In the genomic region with DNA sequence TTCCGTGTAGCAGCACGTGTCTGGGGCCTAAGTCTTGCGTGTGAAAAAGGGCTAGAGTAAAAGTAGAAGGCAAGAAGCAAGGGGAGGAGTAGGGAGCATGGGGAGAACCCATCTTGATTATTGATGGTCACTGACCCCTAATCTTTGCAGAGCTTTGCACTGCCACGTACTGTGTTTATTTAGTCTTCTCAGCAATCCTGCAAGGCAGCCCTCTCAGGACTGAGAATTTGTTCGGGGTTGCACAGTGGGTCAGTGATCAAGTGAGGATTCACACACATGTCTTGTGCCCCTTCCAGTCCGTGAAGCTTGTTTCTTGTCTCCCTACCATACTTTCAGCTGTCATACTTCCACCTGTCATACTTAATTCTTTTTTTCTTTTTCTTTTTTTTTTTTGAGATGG, we compare ENCODE assay signal across 27 cellular contexts. TPM values are rescaled to one million over a fixed set of nuclear protein-coding genes. Genes with fewer than 3 reads are reported as not detected.
A peak's percentile ranks its signal among the peaks of the same experiment; 100 is the strongest.
DNase-seq lines count a peak whose midpoint lies in the region; ATAC-seq and TF ChIP-seq lines count a peak whose summit lies in the region.
"Had no signal": no experiment of that assay in that cellular context is flagged by ENCODE, and none has a peak within 500 bp of the region (broad histone marks: within the 10 kb centered on the region; RNA-seq: fewer than 3 reads in every experiment).

No MANE protein-coding gene starts in this region.

- no peaks in the 10 kb centered on the region for H3K9me3 ChIP-seq in PC-9 (ENCODE audit: insufficient read depth, low read depth)
- no peaks in the 10 kb centered on the region for H3K9me3 ChIP-seq in esophagus (ENCODE audit: control insufficient read depth in 2 of 2, insufficient read depth in 1 of 2, low read depth in 1 of 2, low read length in 1 of 2)
- H3K9me3 ChIP-seq: HAP-1, SJCRH30 had no signal

- H3K9me3 Mint-ChIP-seq in activated T-helper 1 cell treated with anti-CD3 and anti-CD28 coated beads, Interleukin-12 subunit alpha, Interleukin-12 subunit beta, Interleukin-2, Interleukin-4 antibody, amounts not matched to agents 30 ng/mL and 10 ng/mL and 1 ng/mL, durations not matched to agents 14 hours and 24 hours and 36 hours: no peaks in the 10 kb centered on the region
- H3K9me3 Mint-ChIP-seq in stimulated activated naive B cell treated with anti-CD40 and anti-IgM and Interleukin-4, amounts not matched to agents 10 μg/mL and 1 μg/mL and 100 μg/mL, for 72 hours: no peaks in the 10 kb centered on the region
- H3K9me3 Mint-ChIP-seq: HFFc6 had no signal

- H2AFZ ChIP-seq in PC-9: no peak overlapping the region
- H2AFZ ChIP-seq: GM23248 had no signal

- no peaks in the 10 kb centered on the region for H3K9me2 ChIP-seq in PC-9 (ENCODE audit: insufficient read depth)

- H3K4me3 Mint-ChIP-seq in activated T-helper 1 cell treated with anti-CD3 and anti-CD28 coated beads, Interleukin-12 subunit alpha, Interleukin-12 subunit beta, Interleukin-2, Interleukin-4 antibody, amounts not matched to agents 30 ng/mL and 10 ng/mL and 1 ng/mL, durations not matched to agents 14 hours and 24 hours and 36 hours: no peak overlapping the region
- H3K4me3 Mint-ChIP-seq in stimulated activated naive B cell treated with anti-CD40 and anti-IgM and Interleukin-4, amounts not matched to agents 10 μg/mL and 1 μg/mL and 100 μg/mL, for 72 hours: no peak overlapping the region
- H3K4me3 Mint-ChIP-seq: HFFc6 had no signal

- H3K36me3 ChIP-seq in PC-9 (ENCODE audit: low read depth) (peaks cover 57% of the 10 kb centered on the region), esophagus (ENCODE audit: control insufficient read depth in 2 of 2, insufficient read depth in 2 of 2, low read length in 1 of 2) (peaks cover 7 to 33% of the 10 kb centered on the region in 2 donors)
- H3K36me3 ChIP-seq: HAP-1, SJCRH30 had no signal

- H3K4me3 ChIP-seq in PC-9 (no peak overlapping the region), esophagus (ENCODE audit: low read depth in 1 of 2, low read length in 2 of 2) (no peak overlapping the region)
- H3K4me3 ChIP-seq: GM23248, HAP-1, SJCRH30 had no signal

- peaks cover 9% of the 10 kb centered on the region for H3K36me3 Mint-ChIP-seq in activated T-helper 1 cell treated with anti-CD3 and anti-CD28 coated beads, Interleukin-12 subunit alpha, Interleukin-12 subunit beta, Interleukin-2, Interleukin-4 antibody, amounts not matched to agents 30 ng/mL and 10 ng/mL and 1 ng/mL, durations not matched to agents 14 hours and 24 hours and 36 hours (ENCODE audit: low read depth)
- H3K36me3 Mint-ChIP-seq in stimulated activated naive B cell treated with anti-CD40 and anti-IgM and Interleukin-4, amounts not matched to agents 10 μg/mL and 1 μg/mL and 100 μg/mL, for 72 hours: peaks cover 5 to 20% of the 10 kb centered on the region in 2 donors

- intact Hi-C loops in PC-9 (cut with micrococcal nuclease; ENCODE audit: unreplicated experiment): no loop called here
- intact Hi-C loops in activated T-helper 1 cell treated with anti-CD3 and anti-CD28 coated beads, Interleukin-12 subunit alpha, Interleukin-12 subunit beta, Interleukin-2, Interleukin-4 antibody, amounts not matched to agents 30 ng/mL and 10 ng/mL and 1 ng/mL, durations not matched to agents 14 hours and 24 hours and 36 hours (cut with micrococcal nuclease): no loop called here

- H3K27ac ChIP-seq in PC-9 (peak overlapping the region; percentile 43; the same call in 1 of the 2 replicates), esophagus (ENCODE audit: low read depth in 2 of 2, low read length in 1 of 2) (peak overlapping the region; percentile 16 to 29)
- H3K27ac ChIP-seq: GM23248, SJCRH30 had no signal

- DNase-seq in PC-9 (no peak), NCI-H345 (lab: John Stamatoyannopoulos, UW) (no peak), DMS153 treated with DMSO at 0.1 percent for 48 hours (lab: John Stamatoyannopoulos, UW; ENCODE audit: unreplicated experiment) (no peak)
- DNase-seq in activated T-helper 1 cell treated with anti-CD3 and anti-CD28 coated beads, Interleukin-12 subunit alpha, Interleukin-12 subunit beta, Interleukin-2, Interleukin-4 antibody, amounts not matched to agents 30 ng/mL and 10 ng/mL and 1 ng/mL, durations not matched to agents 14 hours and 24 hours and 36 hours (ENCODE audit: low spot score): no peak
- no peak for DNase-seq in stimulated activated naive B cell treated with anti-CD40 and anti-IgM and Interleukin-4, amounts not matched to agents 10 μg/mL and 1 μg/mL and 100 μg/mL, for 72 hours
- DNase-seq: DMS153; GM23248; HFFc6; KBM-7; MV-4-11; NCI-H1105; NCI-H146; NCI-H2029; NCI-H446 treated with DMSO at 0.1 percent for 48 hours; NCI-H526; NCI-H82; NK-92 treated with Interleukin-12 subunit alpha and Interleukin-12 subunit beta, amount 100 ng/mL, for 24 hours; SJCRH30 had no signal

- no peak for TF ChIP-seq CTCF in PC-9 (conservative IDR thresholded peaks at IDR 0.05)

- H3K4me1 ChIP-seq in PC-9 (replicated peaks; ENCODE audit: insufficient read depth): peaks cover 99% of the 10 kb centered on the region
- H3K4me1 ChIP-seq in esophagus (ENCODE audit: control insufficient read depth in 2 of 2, insufficient read depth in 2 of 2, low read length in 1 of 2): peaks cover 16 to 46% of the 10 kb centered on the region in 2 donors
- H3K4me1 ChIP-seq: HAP-1, SJCRH30 had no signal

- H3K27me3 Mint-ChIP-seq in activated T-helper 1 cell treated with anti-CD3 and anti-CD28 coated beads, Interleukin-12 subunit alpha, Interleukin-12 subunit beta, Interleukin-2, Interleukin-4 antibody, amounts not matched to agents 30 ng/mL and 10 ng/mL and 1 ng/mL, durations not matched to agents 14 hours and 24 hours and 36 hours (ENCODE audit: insufficient read depth): no peaks in the 10 kb centered on the region
- H3K27me3 Mint-ChIP-seq in stimulated activated naive B cell treated with anti-CD40 and anti-IgM and Interleukin-4, amounts not matched to agents 10 μg/mL and 1 μg/mL and 100 μg/mL, for 72 hours: no peaks in the 10 kb centered on the region

- POLR2A ChIA-PET in PC-9 (lab: Charles Lee; ENCODE audit: unreplicated experiment): no interaction called here

- H4K20me1 ChIP-seq in PC-9 (ENCODE audit: insufficient read depth): no peaks in the 10 kb centered on the region; the same call in 1 of the 2 replicates

- peaks cover 86% of the 10 kb centered on the region for H3K79me2 ChIP-seq in PC-9 (ENCODE audit: low read depth)

- peak overlapping the region; percentile 21 for H3K27ac Mint-ChIP-seq in activated T-helper 1 cell treated with anti-CD3 and anti-CD28 coated beads, Interleukin-12 subunit alpha, Interleukin-12 subunit beta, Interleukin-2, Interleukin-4 antibody, amounts not matched to agents 30 ng/mL and 10 ng/mL and 1 ng/mL, durations not matched to agents 14 hours and 24 hours and 36 hours
- H3K27ac Mint-ChIP-seq in stimulated activated naive B cell treated with anti-CD40 and anti-IgM and Interleukin-4, amounts not matched to agents 10 μg/mL and 1 μg/mL and 100 μg/mL, for 72 hours: peak overlapping the region; percentile 87
- H3K27ac Mint-ChIP-seq: HFFc6 had no signal

- ATAC-seq in stimulated activated naive B cell treated with anti-CD40 and anti-IgM and Interleukin-4, amounts not matched to agents 10 μg/mL and 1 μg/mL and 100 μg/mL, for 72 hours (replicated peaks): no peak
- ATAC-seq in GM18861 (IDR thresholded peaks at IDR 0.05; ENCODE audit: unreplicated experiment): no peak
- ATAC-seq: Right ventricle myocardium inferior, SK-N-SH treated with all-trans-retinoic acid at 6 μM for 48 hours had no signal

- CTCF ChIA-PET in PC-9 (lab: Charles Lee): interaction anchor here (0.6 kb wide), 1 partner anchor 9 kb away, joined by 3 read pairs; no protein-coding TSS in a partner anchor

- 77 to 89% methylated on average over 6 of the region's 6 CpGs for WGBS in esophagus, 2 donors

- BruUV-seq in PC-9 (replicated peaks; lab: Mats Ljungman, UMichigan): no TSS peak

- H3K4me1 Mint-ChIP-seq in activated T-helper 1 cell treated with anti-CD3 and anti-CD28 coated beads, Interleukin-12 subunit alpha, Interleukin-12 subunit beta, Interleukin-2, Interleukin-4 antibody, amounts not matched to agents 30 ng/mL and 10 ng/mL and 1 ng/mL, durations not matched to agents 14 hours and 24 hours and 36 hours (ENCODE audit: low read depth): peaks cover 36% of the 10 kb centered on the region
- H3K4me1 Mint-ChIP-seq in stimulated activated naive B cell treated with anti-CD40 and anti-IgM and Interleukin-4, amounts not matched to agents 10 μg/mL and 1 μg/mL and 100 μg/mL, for 72 hours: peaks cover 68 to 96% of the 10 kb centered on the region in 2 donors

- H3K27me3 ChIP-seq in PC-9 (ENCODE audit: insufficient read depth, low read depth) (no peaks in the 10 kb centered on the region), esophagus (ENCODE audit: control insufficient read depth in 1 of 2, insufficient read depth in 2 of 2, low read length in 2 of 2) (no peaks in the 10 kb centered on the region)
- H3K27me3 ChIP-seq: SJCRH30 had no signal

- H3F3A ChIP-seq in PC-9 (ENCODE audit: insufficient read depth, low read depth): peaks cover 63% of the 10 kb centered on the region

- peak overlapping the region; percentile 31; the same call in 1 of the 2 replicates for H3K4me2 ChIP-seq in PC-9

RNA-seq across cellular contexts. Expression of gene SEMA4B, which starts 7.2 kb away (rescaled TPM):
- 63.6 and 70.7 TPM in 2 replicates for total RNA-seq in PC-9 (2021)
- 17.5 and 18.8 TPM in 2 replicates for total RNA-seq in activated T-helper 1 cell treated with anti-CD3 and anti-CD28 coated beads, Interleukin-12 subunit alpha, Interleukin-12 subunit beta, Interleukin-2, Interleukin-4 antibody, amounts not matched to agents 30 ng/mL and 10 ng/mL and 1 ng/mL, durations not matched to agents 14 hours and 24 hours and 36 hours
- polyA plus RNA-seq in esophagus: 100 to 1,000 TPM in 1 of 2 donors, 10 to 100 TPM in 1; 90.5 to 121 TPM

RNA-seq across cellular contexts. Expression of gene CIB1, which starts 25.4 kb away (rescaled TPM):
- 113 and 127 TPM in 2 replicates for total RNA-seq in PC-9 (2021)
- 144 and 145 TPM in 2 replicates for total RNA-seq in activated T-helper 1 cell treated with anti-CD3 and anti-CD28 coated beads, Interleukin-12 subunit alpha, Interleukin-12 subunit beta, Interleukin-2, Interleukin-4 antibody, amounts not matched to agents 30 ng/mL and 10 ng/mL and 1 ng/mL, durations not matched to agents 14 hours and 24 hours and 36 hours
- polyA plus RNA-seq in esophagus: 100 to 1,000 TPM in 1 of 2 donors, 10 to 100 TPM in 1; 88.5 to 121 TPM

RNA-seq across cellular contexts. Expression of gene GDPGP1, which starts 25.6 kb away (rescaled TPM):
- total RNA-seq in PC-9 (2021): 7.5 and 7.6 TPM in 2 replicates
- total RNA-seq in activated T-helper 1 cell treated with anti-CD3 and anti-CD28 coated beads, Interleukin-12 subunit alpha, Interleukin-12 subunit beta, Interleukin-2, Interleukin-4 antibody, amounts not matched to agents 30 ng/mL and 10 ng/mL and 1 ng/mL, durations not matched to agents 14 hours and 24 hours and 36 hours: 12.7 and 15.5 TPM in 2 replicates
- polyA plus RNA-seq in esophagus: 1 to 10 TPM; 2.1 to 2.2 TPM

RNA-seq across cellular contexts. Expression of gene TTLL13, which starts 41.0 kb away (rescaled TPM):
- total RNA-seq in PC-9 (2021): 0.93 and 0.96 TPM in 2 replicates
- total RNA-seq in activated T-helper 1 cell treated with anti-CD3 and anti-CD28 coated beads, Interleukin-12 subunit alpha, Interleukin-12 subunit beta, Interleukin-2, Interleukin-4 antibody, amounts not matched to agents 30 ng/mL and 10 ng/mL and 1 ng/mL, durations not matched to agents 14 hours and 24 hours and 36 hours: 0.29 and 0.65 TPM in 2 replicates
- polyA plus RNA-seq in esophagus: under 1 TPM; 0.04 to 0.07 TPM
- total RNA-seq: A673, GM23248, HT1080, LHCN-M2, MCF 10A, Right ventricle myocardium inferior, SJCRH30 had no signal
- polyA plus RNA-seq: GM23248 had no signal

RNA-seq across cellular contexts. Expression of gene NGRN, which starts 57.1 kb away (rescaled TPM):
- total RNA-seq in PC-9 (2021): 57.4 TPM in 2 replicates
- total RNA-seq in activated T-helper 1 cell treated with anti-CD3 and anti-CD28 coated beads, Interleukin-12 subunit alpha, Interleukin-12 subunit beta, Interleukin-2, Interleukin-4 antibody, amounts not matched to agents 30 ng/mL and 10 ng/mL and 1 ng/mL, durations not matched to agents 14 hours and 24 hours and 36 hours: 39.0 and 39.9 TPM in 2 replicates
- 10 to 100 TPM; 25.7 to 36.6 TPM for polyA plus RNA-seq in esophagus
